ENCODE assay signal across 32 cellular contexts in genomic region chr11:127042445-127042844, GRCh38. TPM values are rescaled to one million over a fixed set of nuclear protein-coding genes. Genes with fewer than 3 reads are reported as not detected.
A peak's percentile ranks its signal among the peaks of the same experiment; 100 is the strongest.
DNase-seq lines count a peak whose midpoint lies in the region; ATAC-seq and TF ChIP-seq lines count a peak whose summit lies in the region.
"Had no signal": no experiment of that assay in that cellular context is flagged by ENCODE, and none has a peak within 500 bp of the region (broad histone marks: within the 10 kb centered on the region; RNA-seq: fewer than 3 reads in every experiment).

No MANE protein-coding gene starts in this region.

- H3K27me3 ChIP-seq in AG04450 (ENCODE audit: control insufficient read depth, insufficient read depth, low read length) (no peaks in the 10 kb centered on the region), right cardiac atrium (ENCODE audit: control insufficient read depth, insufficient read depth) (no peaks in the 10 kb centered on the region), gastrocnemius medialis (no peaks in the 10 kb centered on the region)
- H3K27me3 ChIP-seq: tibial artery had no signal

- CTCF ChIA-PET in AG04450 (lab: Charles Lee): no interaction called here

- WGBS in right cardiac atrium: 64% methylated on average over 1 of the region's 1 CpG

- ATAC-seq in right cardiac atrium: no peak
- no peak for ATAC-seq in gastrocnemius medialis
- ATAC-seq: A549; activated CD4-positive, CD25-positive, alpha-beta regulatory T cell treated with anti-CD3 and anti-CD28 coated beads, Interleukin-2, amount 50 U/mL, for 24 hours; K562; naive thymus-derived CD4-positive, alpha-beta T cell; psoas muscle; stimulated activated naive CD8-positive, alpha-beta T cell treated with anti-CD3 and anti-CD28 coated beads, Interleukin-15, amount 100 ng/mL, for 72 hours; T-helper 17 cell had no signal

- H3K27ac ChIP-seq in AG04450 (ENCODE audit: low read depth, low read length) (no peak overlapping the region), right cardiac atrium (ENCODE audit: low read length) (no peak overlapping the region), gastrocnemius medialis (no peak overlapping the region)
- H3K27ac ChIP-seq: A549, C4-2B, coronary artery, esophagus muscularis mucosa, left ventricle myocardium inferior, psoas muscle, SK-N-MC, skin epidermis, tibial artery had no signal

- POLR2A ChIA-PET in AG04450 (lab: Yijun Ruan, JAX): no interaction called here

- H3K9me3 ChIP-seq in AG04450 (ENCODE audit: control insufficient read depth, insufficient read depth, low read length): no peaks in the 10 kb centered on the region
- H3K9me3 ChIP-seq in right cardiac atrium (ENCODE audit: control insufficient read depth, low read length): no peaks in the 10 kb centered on the region
- no peaks in the 10 kb centered on the region for H3K9me3 ChIP-seq in gastrocnemius medialis
- H3K9me3 ChIP-seq: A549, esophagus muscularis mucosa, left ventricle myocardium inferior, psoas muscle, tibial artery had no signal

- TF ChIP-seq CTCF in AG04450 (IDR thresholded peaks at IDR 0.05; ENCODE audit: low read depth, low read length) (no peak), fibroblast of villous mesenchyme (IDR thresholded peaks at IDR 0.05; ENCODE audit: insufficient read depth, low read depth, low read length) (no peak), gastrocnemius medialis (IDR thresholded peaks at IDR 0.05 in 4 of 5, conservative IDR thresholded peaks at IDR 0.05 in 1 of 5) (no peak)

- no peaks in the 10 kb centered on the region for H3K36me3 ChIP-seq in gastrocnemius medialis
- H3K36me3 ChIP-seq: esophagus muscularis mucosa, left ventricle myocardium inferior, tibial artery had no signal

- intact Hi-C loops in right cardiac atrium (cut with DNase I) (no loop called here), gastrocnemius medialis (cut with DNase I; ENCODE audit: low total_unique reads) (no loop called here)

- no peak overlapping the region for H3K4me3 ChIP-seq in AG04450 (ENCODE audit: low read depth, low read length)
- H3K4me3 ChIP-seq in fibroblast of villous mesenchyme (ENCODE audit: low read depth, low read length): no peak overlapping the region
- H3K4me3 ChIP-seq in right cardiac atrium (ENCODE audit: low read length): no peak overlapping the region
- no peak overlapping the region for H3K4me3 ChIP-seq in gastrocnemius medialis
- H3K4me3 ChIP-seq: A549, coronary artery, esophagus muscularis mucosa, K562, left ventricle myocardium inferior, psoas muscle, SK-N-MC, skin epidermis, tibial artery had no signal

- no peaks in the 10 kb centered on the region for H3K4me1 ChIP-seq in right cardiac atrium (ENCODE audit: control insufficient read depth, insufficient read depth, low read length)
- no peaks in the 10 kb centered on the region for H3K4me1 ChIP-seq in gastrocnemius medialis
- H3K4me1 ChIP-seq: esophagus muscularis mucosa, left ventricle myocardium inferior, psoas muscle, tibial artery had no signal

- in situ Hi-C loops in gastrocnemius medialis (cut with MboI; ENCODE audit: low sequenced_read_pairs in 4 of 4): no loop called here

- no peak for TF ChIP-seq POLR2A in gastrocnemius medialis (IDR thresholded peaks at IDR 0.05)

- DNase-seq in AG04450 (ENCODE audit: low read depth, low spot score): peak; percentile 16
- peak; percentile 86 for DNase-seq in GM03348 (ENCODE audit: low spot score)
- peak; percentile 43 for DNase-seq in NCI-H226
- DNase-seq in fibroblast of villous mesenchyme (ENCODE audit: low read depth): peak; percentile 29
- no peak for DNase-seq in right cardiac atrium
- no peak for DNase-seq in gastrocnemius medialis
- DNase-seq in DMS114 treated with DMSO at 0.1 percent for 48 hours (lab: John Stamatoyannopoulos, UW; ENCODE audit: unreplicated experiment): no peak
- no peak for DNase-seq in superior temporal gyrus (ENCODE audit: extremely low spot score)
- DNase-seq: activated CD4-positive, alpha-beta memory T cell treated with anti-CD3 and anti-CD28 coated beads for 36 hours; activated CD8-positive, alpha-beta memory T cell treated with anti-CD3 and anti-CD28 coated beads, Interleukin-2, amount 50 U/mL, for 4 hours; activated naive CD4-positive, alpha-beta T cell treated with anti-CD3 and anti-CD28 coated beads, Interleukin-2, amount 10 ng/mL, durations not matched to agents 7 days and 5 days; DMS79 treated with DMSO at 0.1 percent for 48 hours; endodermal cell; left ventricle myocardium inferior; MM.1S; naive thymus-derived CD4-positive, alpha-beta T cell; NCI-H2081 treated with DMSO at 0.1 percent for 48 hours; NCI-H446; OCI-M1; psoas muscle; stimulated activated naive CD8-positive, alpha-beta T cell treated with anti-CD3 and anti-CD28 coated beads, Interleukin-15, amount 100 ng/mL, for 72 hours; T-helper 17 cell; tibial artery had no signal

RNA-seq across cellular contexts. Expression of gene KIRREL3, which starts 41.9 kb away (rescaled TPM):
- polyA plus RNA-seq in AG04450 (2011; rRNA removed): 2.3 and 2.8 TPM in 2 replicates
- 4.0 and 6.3 TPM in 2 replicates for polyA minus RNA-seq in AG04450 (2011; rRNA and poly(A)+ RNA removed)
- 5.2 and 9.9 TPM in 2 replicates for total RNA-seq in fibroblast of villous mesenchyme
- 1 to 10 TPM in 3 of 4 donors, under 1 TPM in 1; 0.74 to 1.2 (median 1.0) TPM for total RNA-seq in right cardiac atrium
- polyA plus RNA-seq in right cardiac atrium: 0.86 TPM
- under 1 TPM in 1 of 4 donors, not detected in 3; 0.10 TPM for total RNA-seq in gastrocnemius medialis
- total RNA-seq: activated CD4-positive, alpha-beta memory T cell treated with anti-CD3 and anti-CD28 coated beads for 36 hours; activated T-helper 1 cell treated with anti-CD3 and anti-CD28 coated beads, Interleukin-12 subunit alpha, Interleukin-12 subunit beta, Interleukin-2, Interleukin-4 antibody, amounts not matched to agents 30 ng/mL and 10 ng/mL and 1 ng/mL, durations not matched to agents 14 hours and 24 hours and 36 hours; naive thymus-derived CD4-positive, alpha-beta T cell; psoas muscle; T-helper 17 cell had no signal
- polyA plus RNA-seq: naive thymus-derived CD4-positive, alpha-beta T cell had no signal

Comparison
In these comparisons a context has a peak if more than half of its experiments do, and no peak if none do; other contexts are left out.
1. DNase-seq: peak in AG04450 (single experiment), GM03348 (single experiment), NCI-H226 (single experiment) and fibroblast of villous mesenchyme (single experiment); none in right cardiac atrium (0 of 3), gastrocnemius medialis (0 of 2), DMS114 treated with DMSO at 0.1 percent for 48 hours (single experiment) and superior temporal gyrus (single experiment).